8 cellular contexts compared by ENCODE assay signal in genomic region chr12:96407429-96408097, GRCh38. TPM values are rescaled to one million over a fixed set of nuclear protein-coding genes. Genes with fewer than 3 reads are reported as not detected.
DNase-seq lines count a peak whose midpoint lies in the region; ATAC-seq and TF ChIP-seq lines count a peak whose summit lies in the region.
"Not testable (repeated sequence)": the region's sequence is repeated elsewhere in the genome, so short reads cannot be mapped to it uniquely, and the experiment has no call there.

No MANE protein-coding gene starts in this region.

- WGBS in transverse colon (ENCODE audit: low coverage in 1 of 2), 2 donors: 72 to 78% methylated on average over 5 to 7 of the region's 7 CpGs

- H3K36me3 ChIP-seq in transverse colon: not testable (repeated sequence)

- not testable (repeated sequence) for H3K9me3 ChIP-seq in transverse colon

- ATAC-seq in GM18498 (IDR thresholded peaks at IDR 0.05; ENCODE audit: unreplicated experiment) (peak; percentile 93), GM19328 (IDR thresholded peaks at IDR 0.05; ENCODE audit: unreplicated experiment) (peak; percentile 93), GM21737 (IDR thresholded peaks at IDR 0.05; ENCODE audit: unreplicated experiment) (peak; percentile 94), HG03064 (IDR thresholded peaks at IDR 0.05; ENCODE audit: low read depth, unreplicated experiment) (peak; percentile 91), HG03575 (IDR thresholded peaks at IDR 0.05; ENCODE audit: extremely low read depth, insufficient number of reproducible peaks, low FRiP score, unreplicated experiment) (peak; percentile 87), left ventricle myocardium superior (peak; percentile 63)

- not testable (repeated sequence) for TF ChIP-seq EP300 in transverse colon (IDR thresholded peaks at IDR 0.05; ENCODE audit: low read depth)

- TF ChIP-seq CTCF in transverse colon (IDR thresholded peaks at IDR 0.05): not testable (repeated sequence)

- intact Hi-C loops in left ventricle myocardium superior (cut with micrococcal nuclease): not testable (repeated sequence)
- intact Hi-C loops in transverse colon (cut with DNase I; ENCODE audit: low total_unique reads): loop anchor here (10.0 kb wide), 1 partner anchor 107 kb away; no protein-coding TSS in a partner anchor

- H3K4me1 ChIP-seq in transverse colon: not testable (repeated sequence)

- peak; percentile 34 for DNase-seq in SKM-1 treated with dmso at 0.1 percent for 144 hours (lab: John Stamatoyannopoulos, UW; ENCODE audit: unreplicated experiment)
- DNase-seq in left ventricle myocardium superior: not testable (repeated sequence)
- peak; percentile 49 for DNase-seq in transverse colon

- not testable (repeated sequence) for H3K27me3 ChIP-seq in transverse colon

- H3K4me3 ChIP-seq in transverse colon: not testable (repeated sequence)

- H3K27ac ChIP-seq in transverse colon: peak overlapping the region in 3 of 4 donors; percentile 4 to 50 (median 17)

- in situ Hi-C loops in transverse colon (cut with MboI; ENCODE audit: low pct_ligation_motif_present in 1 of 4, low pct_unique_long_range_greater_than_20kb in 1 of 4, low sequenced_read_pairs in 3 of 4): loop anchor here in 3 of 4 donors (10.0 to 25.0 kb wide), 5 partner anchors 87 to 345 kb away; no protein-coding TSS in a partner anchor

- TF ChIP-seq POLR2A in transverse colon (IDR thresholded peaks at IDR 0.05): not testable (repeated sequence)

RNA-seq across cellular contexts. Expression of gene CDK17, which starts 7.3 kb away (rescaled TPM):
- total RNA-seq in left ventricle myocardium superior (16.6 TPM), transverse colon (10 to 100 TPM; 32.5 to 81.4 (median 51.8) TPM)
